Comparison of ENCODE assay signal across 8 cellular contexts in genomic region chr9:91359734-91360470, GRCh38. TPM values are rescaled to one million over a fixed set of nuclear protein-coding genes. Genes with fewer than 3 reads are reported as not detected.
DNase-seq lines count a peak whose midpoint lies in the region; ATAC-seq and TF ChIP-seq lines count a peak whose summit lies in the region.

No MANE protein-coding gene starts in this region.

- H3K4me3 Mint-ChIP-seq in CD8-positive, alpha-beta memory T cell = peak overlapping the region; percentile 90 to 99 (median 99)
- H3K4me3 Mint-ChIP-seq in neural crest cell = peak overlapping the region; percentile 98

- no peak for ATAC-seq in HG02588 (IDR thresholded peaks at IDR 0.05; ENCODE audit: unreplicated experiment)
- ATAC-seq in body of pancreas = no peak

- H3K4me1 ChIP-seq in CD8-positive, alpha-beta memory T cell (ENCODE audit: insufficient read depth, low read length) = peaks cover 30% of the 10 kb centered on the region
- peaks cover 26% of the 10 kb centered on the region for H3K4me1 ChIP-seq in body of pancreas

- H3K36me3 Mint-ChIP-seq in CD8-positive, alpha-beta memory T cell = peaks cover 2 to 36% (median 3%) of the 10 kb centered on the region in 3 donors
- no peaks in the 10 kb centered on the region for H3K36me3 Mint-ChIP-seq in neural crest cell (ENCODE audit: low read depth)

- H3K9me3 ChIP-seq in CD8-positive, alpha-beta memory T cell (ENCODE audit: low read length) = no peaks in the 10 kb centered on the region
- H3K9me3 ChIP-seq in body of pancreas = no peaks in the 10 kb centered on the region

- POLR2A ChIA-PET in CD8-positive, alpha-beta memory T cell (lab: Charles Lee) = no interaction called here

- H3K4me1 Mint-ChIP-seq in CD8-positive, alpha-beta memory T cell = peaks cover 46 to 70% (median 60%) of the 10 kb centered on the region in 3 donors
- H3K4me1 Mint-ChIP-seq in neural crest cell = peaks cover 20% of the 10 kb centered on the region

- H3K4me3 ChIP-seq in CD8-positive, alpha-beta memory T cell (ENCODE audit: low read length) = peak overlapping the region; percentile 91
- H3K4me3 ChIP-seq in NB4 (ENCODE audit: low read depth, low read length) (peak overlapping the region; percentile 92), coronary artery (peak overlapping the region; percentile 94), H7 (ENCODE audit: insufficient read depth, low read depth, low read length) (no peak overlapping the region), body of pancreas (no peak overlapping the region)

- no peaks in the 10 kb centered on the region for H3K27me3 Mint-ChIP-seq in CD8-positive, alpha-beta memory T cell
- H3K27me3 Mint-ChIP-seq in neural crest cell (ENCODE audit: low read depth) = no peaks in the 10 kb centered on the region

- H3K27me3 ChIP-seq in CD8-positive, alpha-beta memory T cell (ENCODE audit: insufficient read depth, low read length, poor library complexity, severe bottlenecking) = no peaks in the 10 kb centered on the region
- no peaks in the 10 kb centered on the region for H3K27me3 ChIP-seq in H7 (ENCODE audit: control insufficient read depth, insufficient read depth, low read length)
- H3K27me3 ChIP-seq in body of pancreas = no peaks in the 10 kb centered on the region

- intact Hi-C loops in body of pancreas (cut with DNase I) = no loop called here

- no peak for DNase-seq in CD8-positive, alpha-beta memory T cell
- DNase-seq in NB4 (ENCODE audit: low read depth) (no peak), coronary artery (ENCODE audit: low spot score) (no peak), neural crest cell (ENCODE audit: low read depth, low spot score) (no peak), H7 (no peak), GF-D8 (lab: John Stamatoyannopoulos, UW) (no peak), body of pancreas (no peak)

- H3K27ac ChIP-seq in CD8-positive, alpha-beta memory T cell (ENCODE audit: low read depth, low read length) = no peak overlapping the region
- no peak overlapping the region for H3K27ac ChIP-seq in coronary artery
- peak overlapping the region in 2 of 4 donors; percentile 90 to 97 for H3K27ac ChIP-seq in body of pancreas

- H3K36me3 ChIP-seq in CD8-positive, alpha-beta memory T cell (ENCODE audit: insufficient read depth, low read length) = peaks cover 4% of the 10 kb centered on the region
- H3K36me3 ChIP-seq in H7 (replicated peaks; ENCODE audit: control insufficient read depth, insufficient read depth, low read length) (peaks cover 4% of the 10 kb centered on the region), body of pancreas (replicated peaks in 1 of 2; ENCODE audit: insufficient read depth in 1 of 2, low read depth in 2 of 2) (no peaks in the 10 kb centered on the region)

- H3K27ac Mint-ChIP-seq in CD8-positive, alpha-beta memory T cell = peak overlapping the region in 7 of 8 donors; percentile 20 to 98 (median 96)
- no peak overlapping the region for H3K27ac Mint-ChIP-seq in neural crest cell (ENCODE audit: unreplicated experiment)

- TF ChIP-seq CTCF in NB4 (IDR thresholded peaks at IDR 0.05; ENCODE audit: low read depth, low read length) (no peak), coronary artery (IDR thresholded peaks at IDR 0.05) (no peak), neural crest cell (conservative IDR thresholded peaks at IDR 0.05) (no peak), body of pancreas (IDR thresholded peaks at IDR 0.05) (no peak)

- WGBS in body of pancreas, 2 donors = 40 to 43% methylated on average over 7 of the region's 7 CpGs

- TF ChIP-seq POLR2A in NB4 (IDR thresholded peaks at IDR 0.05; ENCODE audit: extremely low read depth, insufficient read length) (no peak), body of pancreas (IDR thresholded peaks at IDR 0.05) (no peak)

- CTCF ChIA-PET in CD8-positive, alpha-beta memory T cell (lab: Charles Lee) = interaction anchor here (1.4 to 1.5 kb wide), 2 partner anchors 12 to 265 kb away, joined by 3 read pairs; no protein-coding TSS in a partner anchor

- no peaks in the 10 kb centered on the region for H3K9me3 Mint-ChIP-seq in CD8-positive, alpha-beta memory T cell
- H3K9me3 Mint-ChIP-seq in neural crest cell = peaks cover 5% of the 10 kb centered on the region

RNA-seq across cellular contexts. Expression of gene AUH, which starts 1.8 kb away (rescaled TPM):
- total RNA-seq in CD8-positive, alpha-beta memory T cell = 10 to 100 TPM; 33.5 to 35.0 TPM
- 12.8 TPM for polyA plus RNA-seq in CD8-positive, alpha-beta memory T cell
- total RNA-seq in neural crest cell (10.8 and 10.9 TPM in 2 replicates), body of pancreas (10 to 100 TPM; 47.7 to 75.8 TPM)
- total RNA-seq in H7 (2014; rRNA removed; shearing (Covaris generic)) = 24.4 and 28.3 TPM in 2 replicates

Comparison
In these comparisons a context has a peak if more than half of its experiments do, and no peak if none do; other contexts are left out.
1. H3K4me3 ChIP-seq: peak in CD8-positive, alpha-beta memory T cell (single experiment), NB4 (single experiment) and coronary artery (single experiment); none in H7 (single experiment) and body of pancreas (0 of 2).